1 cellular context compared by ENCODE assay signal in genomic region chr14:101584049-101584859, GRCh38.
TF ChIP-seq lines count a peak whose summit lies in the region.

No MANE protein-coding gene starts in this region.

TF ChIP-seq in SK-N-SH treated with all-trans-retinoic acid at 6 μM for 48 hours, 23 proteins besides CTCF, POLR2A, EP300 and RAD21 (continued from another document):
- TF ChIP-seq, protein P1, sequence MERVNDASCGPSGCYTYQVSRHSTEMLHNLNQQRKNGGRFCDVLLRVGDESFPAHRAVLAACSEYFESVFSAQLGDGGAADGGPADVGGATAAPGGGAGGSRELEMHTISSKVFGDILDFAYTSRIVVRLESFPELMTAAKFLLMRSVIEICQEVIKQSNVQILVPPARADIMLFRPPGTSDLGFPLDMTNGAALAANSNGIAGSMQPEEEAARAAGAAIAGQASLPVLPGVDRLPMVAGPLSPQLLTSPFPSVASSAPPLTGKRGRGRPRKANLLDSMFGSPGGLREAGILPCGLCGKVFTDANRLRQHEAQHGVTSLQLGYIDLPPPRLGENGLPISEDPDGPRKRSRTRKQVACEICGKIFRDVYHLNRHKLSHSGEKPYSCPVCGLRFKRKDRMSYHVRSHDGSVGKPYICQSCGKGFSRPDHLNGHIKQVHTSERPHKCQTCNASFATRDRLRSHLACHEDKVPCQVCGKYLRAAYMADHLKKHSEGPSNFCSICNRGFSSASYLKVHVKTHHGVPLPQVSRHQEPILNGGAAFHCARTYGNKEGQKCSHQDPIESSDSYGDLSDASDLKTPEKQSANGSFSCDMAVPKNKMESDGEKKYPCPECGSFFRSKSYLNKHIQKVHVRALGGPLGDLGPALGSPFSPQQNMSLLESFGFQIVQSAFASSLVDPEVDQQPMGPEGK (CRISPR knock-in tag; IDR thresholded peaks at IDR 0.05; ENCODE audit: borderline replicate concordance): no peak
- TF ChIP-seq ZNF565 (CRISPR knock-in tag; conservative IDR thresholded peaks at IDR 0.05; ENCODE audit: low read depth) (no peak), GLIS3 (CRISPR knock-in tag; IDR thresholded peaks at IDR 0.05) (no peak), PPARA (CRISPR knock-in tag; IDR thresholded peaks at IDR 0.05; ENCODE audit: borderline replicate concordance) (no peak), ZNF70 (CRISPR knock-in tag; IDR thresholded peaks at IDR 0.05) (peak; percentile 52; the same call in 1 of the 2 replicates), RARB (CRISPR knock-in tag; IDR thresholded peaks at IDR 0.05) (no peak), ZC3H10 (CRISPR knock-in tag; IDR thresholded peaks at IDR 0.05) (no peak)
- TF ChIP-seq, protein P2, sequence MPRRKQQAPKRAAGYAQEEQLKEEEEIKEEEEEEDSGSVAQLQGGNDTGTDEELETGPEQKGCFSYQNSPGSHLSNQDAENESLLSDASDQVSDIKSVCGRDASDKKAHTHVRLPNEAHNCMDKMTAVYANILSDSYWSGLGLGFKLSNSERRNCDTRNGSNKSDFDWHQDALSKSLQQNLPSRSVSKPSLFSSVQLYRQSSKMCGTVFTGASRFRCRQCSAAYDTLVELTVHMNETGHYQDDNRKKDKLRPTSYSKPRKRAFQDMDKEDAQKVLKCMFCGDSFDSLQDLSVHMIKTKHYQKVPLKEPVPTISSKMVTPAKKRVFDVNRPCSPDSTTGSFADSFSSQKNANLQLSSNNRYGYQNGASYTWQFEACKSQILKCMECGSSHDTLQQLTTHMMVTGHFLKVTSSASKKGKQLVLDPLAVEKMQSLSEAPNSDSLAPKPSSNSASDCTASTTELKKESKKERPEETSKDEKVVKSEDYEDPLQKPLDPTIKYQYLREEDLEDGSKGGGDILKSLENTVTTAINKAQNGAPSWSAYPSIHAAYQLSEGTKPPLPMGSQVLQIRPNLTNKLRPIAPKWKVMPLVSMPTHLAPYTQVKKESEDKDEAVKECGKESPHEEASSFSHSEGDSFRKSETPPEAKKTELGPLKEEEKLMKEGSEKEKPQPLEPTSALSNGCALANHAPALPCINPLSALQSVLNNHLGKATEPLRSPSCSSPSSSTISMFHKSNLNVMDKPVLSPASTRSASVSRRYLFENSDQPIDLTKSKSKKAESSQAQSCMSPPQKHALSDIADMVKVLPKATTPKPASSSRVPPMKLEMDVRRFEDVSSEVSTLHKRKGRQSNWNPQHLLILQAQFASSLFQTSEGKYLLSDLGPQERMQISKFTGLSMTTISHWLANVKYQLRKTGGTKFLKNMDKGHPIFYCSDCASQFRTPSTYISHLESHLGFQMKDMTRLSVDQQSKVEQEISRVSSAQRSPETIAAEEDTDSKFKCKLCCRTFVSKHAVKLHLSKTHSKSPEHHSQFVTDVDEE (CRISPR knock-in tag; IDR thresholded peaks at IDR 0.05): no peak
